8 cellular contexts compared by ENCODE assay signal in the genomic region with DNA sequence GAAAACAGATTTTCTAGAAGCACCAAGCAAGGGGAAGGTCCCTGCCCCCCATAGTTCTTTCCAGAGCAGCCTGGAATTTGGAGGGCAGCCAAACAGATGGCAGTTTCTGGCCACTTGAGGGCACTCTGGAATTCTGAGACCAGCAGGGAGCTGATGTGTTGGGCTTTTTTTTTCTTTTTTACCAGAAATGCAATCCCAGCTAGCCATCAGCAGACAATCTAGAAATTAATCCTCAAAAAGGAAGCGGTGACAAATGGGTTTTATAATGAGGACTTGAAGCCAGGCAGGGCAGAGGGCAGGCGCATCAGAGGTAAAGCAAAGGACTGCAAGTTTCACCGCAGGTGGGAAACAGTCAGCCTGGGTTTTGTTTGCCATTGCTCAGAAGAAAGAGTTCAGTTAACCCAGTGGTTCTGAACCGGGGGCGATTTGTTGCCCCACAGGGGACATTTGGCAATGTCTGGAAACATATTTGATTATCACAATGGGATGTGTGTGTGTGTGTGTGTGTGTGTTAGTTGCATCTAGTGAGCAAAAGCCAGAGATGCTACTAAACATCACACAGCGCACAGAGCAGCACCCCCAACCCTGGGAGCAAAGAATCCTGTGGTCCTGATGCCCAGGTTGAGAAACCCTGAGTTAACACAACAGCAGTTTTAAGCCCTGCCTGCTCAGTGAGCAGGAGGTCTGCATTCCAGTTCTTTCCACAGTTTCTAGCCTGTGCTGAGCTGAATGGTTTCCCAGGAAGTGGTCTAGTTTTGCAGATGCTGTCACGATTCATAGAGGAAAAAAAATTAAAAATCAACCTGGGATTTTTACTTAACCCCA.
A peak's percentile ranks its signal among the peaks of the same experiment; 100 is the strongest.
DNase-seq lines count a peak whose midpoint lies in the region; ATAC-seq, FAIRE-seq and TF ChIP-seq lines count a peak whose summit lies in the region.

No MANE protein-coding gene starts in this region.

- H3K9me3 ChIP-seq in keratinocyte (ENCODE audit: control insufficient read depth, low read depth, low read length): no peaks in the 10 kb centered on the region

- H3K4me1 ChIP-seq in keratinocyte (ENCODE audit: control insufficient read depth, extremely low read depth, insufficient read depth, low read length): no peaks in the 10 kb centered on the region

- dilution Hi-C loops in keratinocyte (cut with MboI; ENCODE audit: extremely low pct_ligation_motif_present, low sequenced_read_pairs): no loop called here

- no peak overlapping the region for H3K9ac ChIP-seq in keratinocyte (ENCODE audit: control insufficient read depth, extremely low read depth, insufficient read depth, low read length)

- no peaks in the 10 kb centered on the region for H4K20me1 ChIP-seq in keratinocyte (ENCODE audit: control insufficient read depth, extremely low read depth, insufficient read depth, low read length)

- H3K4me2 ChIP-seq in keratinocyte (ENCODE audit: control insufficient read depth, extremely low read depth, insufficient read depth, low read depth, low read length): no peak overlapping the region

- FAIRE-seq in bronchial epithelial cell (lab: Jason Lieb, UNC) (peak; percentile 23), keratinocyte (lab: Jason Lieb, UNC) (no peak)

- no peaks in the 10 kb centered on the region for H3K27me3 ChIP-seq in bronchial epithelial cell (ENCODE audit: control insufficient read depth, insufficient read depth, low read length)
- H3K27me3 ChIP-seq in keratinocyte (ENCODE audit: control insufficient read depth, extremely low read depth, insufficient read depth, low read length): no peaks in the 10 kb centered on the region

- no peak overlapping the region for H3K27ac ChIP-seq in keratinocyte (ENCODE audit: control insufficient read depth, insufficient read depth, low read length)

- DNase-seq in SIG-M5 treated with dmso at 0.1 percent for 504 hours (lab: John Stamatoyannopoulos, UW; ENCODE audit: unreplicated experiment): peak; percentile 16
- no peak for DNase-seq in SIG-M5 (lab: John Stamatoyannopoulos, UW)
- peak; percentile 39 for DNase-seq in KG1 (lab: John Stamatoyannopoulos, UW)
- peak; percentile 67 for DNase-seq in RKO (ENCODE audit: low spot score)
- peak; percentile 52 for DNase-seq in bronchial epithelial cell (ENCODE audit: low read depth)
- no peak for DNase-seq in keratinocyte (ENCODE audit: low read depth, low spot score)
- peak; percentile 42 to 46 for DNase-seq in stimulated activated CD4-positive, alpha-beta T cell treated with anti-CD3 and anti-CD28 coated beads, Interleukin-2, amount 100 ng/mL, for 24 hours

- H2AFZ ChIP-seq in keratinocyte (ENCODE audit: control insufficient read depth, low read length): no peak overlapping the region

- H3K4me3 ChIP-seq in bronchial epithelial cell (ENCODE audit: low read depth, low read length): no peak overlapping the region
- H3K4me3 ChIP-seq in keratinocyte (ENCODE audit: control insufficient read depth in 2 of 3, extremely low read depth in 1 of 3, insufficient read depth in 2 of 3, low read depth in 1 of 3, low read length in 3 of 3): no peak overlapping the region

- H3K9me1 ChIP-seq in keratinocyte (ENCODE audit: control insufficient read depth, extremely low read depth, insufficient read depth, low read length): no peaks in the 10 kb centered on the region

- ATAC-seq in HG02678 (IDR thresholded peaks at IDR 0.05; ENCODE audit: unreplicated experiment): no peak

- H3K36me3 ChIP-seq in bronchial epithelial cell (ENCODE audit: control insufficient read depth, insufficient read depth, low read length) (no peaks in the 10 kb centered on the region), keratinocyte (ENCODE audit: control insufficient read depth in 2 of 2, extremely low read depth in 1 of 2, insufficient read depth in 2 of 2, low read length in 2 of 2) (no peaks in the 10 kb centered on the region)

- peak; percentile 72 for TF ChIP-seq CTCF in bronchial epithelial cell (IDR thresholded peaks at IDR 0.05; ENCODE audit: insufficient read depth, low read length, severe bottlenecking)
- peak; percentile 55 to 76 (median 71) for TF ChIP-seq CTCF in keratinocyte (optimal IDR thresholded peaks at IDR 0.05 in 1 of 3, IDR thresholded peaks at IDR 0.05 in 1 of 3, conservative IDR thresholded peaks at IDR 0.05 in 1 of 3; ENCODE audit: extremely low read depth in 1 of 3, insufficient read depth in 2 of 3, low read length in 3 of 3)

- no peaks in the 10 kb centered on the region for H3K79me2 ChIP-seq in keratinocyte (ENCODE audit: control insufficient read depth, insufficient read depth, low read length)

Comparison
In these comparisons a context has a peak if more than half of its experiments do, and no peak if none do; other contexts are left out.
1. DNase-seq: peak in SIG-M5 treated with dmso at 0.1 percent for 504 hours (single experiment), KG1 (single experiment), RKO (single experiment), bronchial epithelial cell (single experiment) and stimulated activated CD4-positive, alpha-beta T cell treated with anti-CD3 and anti-CD28 coated beads, Interleukin-2, amount 100 ng/mL, for 24 hours (2 of 2); none in SIG-M5 (single experiment) and keratinocyte (single experiment).